8 cellular contexts compared by ENCODE assay signal in genomic region chr2:236569593-236569973, GRCh38. TPM values are rescaled to one million over a fixed set of nuclear protein-coding genes. Genes with fewer than 3 reads are reported as not detected.
A peak's percentile ranks its signal among the peaks of the same experiment; 100 is the strongest.
DNase-seq lines count a peak whose midpoint lies in the region; ATAC-seq, FAIRE-seq and TF ChIP-seq lines count a peak whose summit lies in the region.

Gene ACKR3, plus strand, starts transcription at chr2:236569825. Its CDS starts 10,641 bp downstream, at chr2:236580466.

- TF ChIP-seq CTCF in fibroblast of mammary gland (conservative IDR thresholded peaks at IDR 0.05; ENCODE audit: control insufficient read depth, insufficient read depth, low read depth, low read length): peak; percentile 33

- H3K9ac ChIP-seq in BLaER1: no peak within 1 kb of the TSS; the same call in 1 of the 2 replicates
- peak within 1 kb of the TSS; percentile 84 for H3K9ac ChIP-seq in NT2/D1 (ENCODE audit: insufficient read length, low read depth)

- ATAC-seq in HG03432 (IDR thresholded peaks at IDR 0.05; ENCODE audit: unreplicated experiment): peak; percentile 88
- peak; percentile 91 to 92 for ATAC-seq in activated T-cell treated with anti-CD3 and anti-CD28 coated beads, Interleukin-2, amount 50 U/mL, for 4 hours
- peak; percentile 95 to 97 for ATAC-seq in natural killer cell treated with Interleukin-12 subunit alpha and Interleukin-12 subunit beta and Interleukin-15 and Interleukin-18, amount 100 ng/mL, for 72 hours

- H3K27me3 Mint-ChIP-seq in activated T-cell treated with anti-CD3 and anti-CD28 coated beads, Interleukin-2, amount 50 U/mL, for 4 hours (ENCODE audit: low read depth): no peaks in the 10 kb centered on the region
- no peaks in the 10 kb centered on the region for H3K27me3 Mint-ChIP-seq in natural killer cell treated with Interleukin-12 subunit alpha and Interleukin-12 subunit beta and Interleukin-15 and Interleukin-18, amount 100 ng/mL, for 72 hours
- no peaks in the 10 kb centered on the region for H3K27me3 Mint-ChIP-seq in stimulated activated naive CD8-positive, alpha-beta T cell treated with anti-CD3 and anti-CD28 coated beads, Interleukin-15, Interleukin-2, amounts not matched to agents 100 ng/mL and 50 ng/mL, for 24 hours

- H3K27ac ChIP-seq in BLaER1: no peak within 1 kb of the TSS

- H3K4me1 ChIP-seq in BLaER1 (peaks cover 79% of the 10 kb centered on the region), NT2/D1 (ENCODE audit: insufficient read depth, insufficient read length) (peaks cover 1% of the 10 kb centered on the region)

- H3K27me3 ChIP-seq in BLaER1 (peaks cover 49% of the 10 kb centered on the region), NT2/D1 (ENCODE audit: insufficient read depth, insufficient read length) (peaks cover 9% of the 10 kb centered on the region)

- peak within 1 kb of the TSS in 1 of 2 donors; percentile 63 for H3K27ac Mint-ChIP-seq in natural killer cell treated with Interleukin-12 subunit alpha and Interleukin-12 subunit beta and Interleukin-15 and Interleukin-18, amount 100 ng/mL, for 72 hours
- H3K27ac Mint-ChIP-seq in stimulated activated naive CD8-positive, alpha-beta T cell treated with anti-CD3 and anti-CD28 coated beads, Interleukin-15, Interleukin-2, amounts not matched to agents 100 ng/mL and 50 ng/mL, for 24 hours: peak within 1 kb of the TSS; percentile 26

- peaks cover 20% of the 10 kb centered on the region for H3K4me1 Mint-ChIP-seq in activated T-cell treated with anti-CD3 and anti-CD28 coated beads, Interleukin-2, amount 50 U/mL, for 4 hours (ENCODE audit: low read depth)
- H3K4me1 Mint-ChIP-seq in natural killer cell treated with Interleukin-12 subunit alpha and Interleukin-12 subunit beta and Interleukin-15 and Interleukin-18, amount 100 ng/mL, for 72 hours (ENCODE audit: low read depth in 2 of 2): peaks cover 20 to 30% of the 10 kb centered on the region in 2 donors
- peaks cover 20% of the 10 kb centered on the region for H3K4me1 Mint-ChIP-seq in stimulated activated naive CD8-positive, alpha-beta T cell treated with anti-CD3 and anti-CD28 coated beads, Interleukin-15, Interleukin-2, amounts not matched to agents 100 ng/mL and 50 ng/mL, for 24 hours (ENCODE audit: low read depth)

- H4K20me1 ChIP-seq in BLaER1: no peaks in the 10 kb centered on the region; the same call in 1 of the 2 replicates

- FAIRE-seq in GM19239 (lab: Jason Lieb, UNC): peak; percentile 99

- peak within 1 kb of the TSS; percentile 99 for H3K4me2 ChIP-seq in BLaER1

- H3K9me3 Mint-ChIP-seq in activated T-cell treated with anti-CD3 and anti-CD28 coated beads, Interleukin-2, amount 50 U/mL, for 4 hours: no peaks in the 10 kb centered on the region
- H3K9me3 Mint-ChIP-seq in natural killer cell treated with Interleukin-12 subunit alpha and Interleukin-12 subunit beta and Interleukin-15 and Interleukin-18, amount 100 ng/mL, for 72 hours: no peaks in the 10 kb centered on the region
- no peaks in the 10 kb centered on the region for H3K9me3 Mint-ChIP-seq in stimulated activated naive CD8-positive, alpha-beta T cell treated with anti-CD3 and anti-CD28 coated beads, Interleukin-15, Interleukin-2, amounts not matched to agents 100 ng/mL and 50 ng/mL, for 24 hours

- H3K9me3 ChIP-seq in BLaER1: no peaks in the 10 kb centered on the region
- no peaks in the 10 kb centered on the region for H3K9me3 ChIP-seq in NT2/D1 (ENCODE audit: insufficient read depth, low read length)

- peak within 1 kb of the TSS; percentile 80 for H3K4me3 Mint-ChIP-seq in activated T-cell treated with anti-CD3 and anti-CD28 coated beads, Interleukin-2, amount 50 U/mL, for 4 hours
- peak within 1 kb of the TSS; percentile 86 for H3K4me3 Mint-ChIP-seq in natural killer cell treated with Interleukin-12 subunit alpha and Interleukin-12 subunit beta and Interleukin-15 and Interleukin-18, amount 100 ng/mL, for 72 hours
- peak within 1 kb of the TSS; percentile 82 for H3K4me3 Mint-ChIP-seq in stimulated activated naive CD8-positive, alpha-beta T cell treated with anti-CD3 and anti-CD28 coated beads, Interleukin-15, Interleukin-2, amounts not matched to agents 100 ng/mL and 50 ng/mL, for 24 hours

- peak; percentile 79 for DNase-seq in GM19239 (ENCODE audit: insufficient read length, low spot score)
- DNase-seq in NT2/D1 (ENCODE audit: low read depth, low spot score): peak; percentile 76
- peak; percentile 61 for DNase-seq in activated T-cell treated with anti-CD3 and anti-CD28 coated beads, Interleukin-2, amount 50 U/mL, for 4 hours
- DNase-seq in fibroblast of mammary gland (ENCODE audit: low read depth): peak; percentile 61
- DNase-seq in natural killer cell treated with Interleukin-12 subunit alpha and Interleukin-12 subunit beta and Interleukin-15 and Interleukin-18, amount 100 ng/mL, for 72 hours (ENCODE audit: low spot score): peak; percentile 90

- peaks cover 6% of the 10 kb centered on the region for H3K36me3 Mint-ChIP-seq in activated T-cell treated with anti-CD3 and anti-CD28 coated beads, Interleukin-2, amount 50 U/mL, for 4 hours (ENCODE audit: insufficient read depth)
- H3K36me3 Mint-ChIP-seq in natural killer cell treated with Interleukin-12 subunit alpha and Interleukin-12 subunit beta and Interleukin-15 and Interleukin-18, amount 100 ng/mL, for 72 hours: no peaks in the 10 kb centered on the region
- no peaks in the 10 kb centered on the region for H3K36me3 Mint-ChIP-seq in stimulated activated naive CD8-positive, alpha-beta T cell treated with anti-CD3 and anti-CD28 coated beads, Interleukin-15, Interleukin-2, amounts not matched to agents 100 ng/mL and 50 ng/mL, for 24 hours (ENCODE audit: low read depth)

- H3K36me3 ChIP-seq in BLaER1 (no peaks in the 10 kb centered on the region), NT2/D1 (ENCODE audit: insufficient read depth, insufficient read length, low read length) (peaks cover 20% of the 10 kb centered on the region)

- H3K4me3 ChIP-seq in BLaER1 (peak within 1 kb of the TSS; percentile 62), NT2/D1 (ENCODE audit: insufficient read length, low read depth) (peak within 1 kb of the TSS; percentile 59), fibroblast of mammary gland (ENCODE audit: control insufficient read depth, low read depth, low read length) (no peak within 1 kb of the TSS)

RNA-seq across cellular contexts. Expression of gene ACKR3, which starts in this region (rescaled TPM):
- total RNA-seq in activated T-cell treated with anti-CD3 and anti-CD28 coated beads, Interleukin-2, amount 50 U/mL, for 4 hours: under 1 TPM; 0.16 to 0.73 (median 0.33) TPM
- under 1 TPM in 1 of 2 donors, not detected in 1; 0.33 TPM for total RNA-seq in natural killer cell treated with Interleukin-12 subunit alpha and Interleukin-12 subunit beta and Interleukin-15 and Interleukin-18, amount 100 ng/mL, for 72 hours

Comparison
In these comparisons a context has a peak if more than half of its experiments do, and no peak if none do; other contexts are left out.
1. Peak in DNase-seq and ATAC-seq in activated T-cell treated with anti-CD3 and anti-CD28 coated beads, Interleukin-2, amount 50 U/mL, for 4 hours; RNA of the gene not detected or under 1 TPM.
2. Peak in DNase-seq and ATAC-seq in natural killer cell treated with Interleukin-12 subunit alpha and Interleukin-12 subunit beta and Interleukin-15 and Interleukin-18, amount 100 ng/mL, for 72 hours; RNA of the gene not detected or under 1 TPM.